ENCODE assay signal across 15 cellular contexts in the genomic region with DNA sequence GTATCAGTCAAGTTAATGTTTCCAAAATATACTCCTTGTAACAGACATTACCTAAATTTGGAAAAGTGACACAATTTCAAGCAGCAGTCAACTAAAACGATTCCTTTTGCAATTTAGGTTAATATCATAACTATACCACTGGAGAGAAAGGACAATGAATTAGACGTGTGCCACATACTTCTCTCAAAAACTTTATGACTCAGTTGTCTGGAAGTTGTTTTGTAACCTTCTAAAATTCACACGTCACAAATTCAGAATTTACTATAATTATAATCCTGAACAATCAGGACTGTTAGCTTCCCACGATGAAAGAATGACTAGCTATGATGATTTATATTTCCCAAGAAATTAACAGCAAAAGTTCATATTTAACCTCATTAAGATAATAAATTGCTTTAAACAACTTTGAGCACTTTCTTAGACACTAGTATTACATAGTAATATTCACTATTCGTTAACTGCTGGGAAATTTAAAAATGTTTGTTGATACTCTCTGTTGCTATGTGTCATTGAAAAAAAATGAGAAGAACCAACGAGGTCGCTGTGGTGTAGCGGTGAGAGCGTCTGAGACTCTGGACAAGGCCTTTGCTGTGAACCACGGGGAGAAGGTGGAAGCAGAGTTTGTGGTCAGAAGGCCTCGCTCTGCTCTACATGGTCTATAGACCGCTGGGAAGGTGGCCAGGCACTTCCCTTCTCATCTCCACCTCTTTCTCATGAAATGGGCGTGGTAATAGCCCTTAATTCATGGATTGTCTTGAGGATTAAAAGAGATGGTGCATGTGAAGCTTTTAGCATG. TPM values are rescaled to one million over a fixed set of nuclear protein-coding genes. Genes with fewer than 3 reads are reported as not detected.
DNase-seq lines count a peak whose midpoint lies in the region; ATAC-seq and TF ChIP-seq lines count a peak whose summit lies in the region.
"Had no signal": no experiment of that assay in that cellular context is flagged by ENCODE, and none has a peak within 500 bp of the region (broad histone marks: within the 10 kb centered on the region; RNA-seq: fewer than 3 reads in every experiment).

No MANE protein-coding gene starts in this region.

- no peaks in the 10 kb centered on the region for H3K9me3 Mint-ChIP-seq in CD8-positive, alpha-beta T cell
- H3K9me3 Mint-ChIP-seq in naive thymus-derived CD4-positive, alpha-beta T cell = peaks cover 0 to 18% (median 6%) of the 10 kb centered on the region in 11 donors
- H3K9me3 Mint-ChIP-seq in naive thymus-derived CD8-positive, alpha-beta T cell = peaks cover 0 to 14% (median 0%) of the 10 kb centered on the region in 9 donors

- intact Hi-C loops in CD8-positive, alpha-beta T cell (cut with DNase I, micrococcal nuclease) = no loop called here
- intact Hi-C loops in IMR-90 (cut with micrococcal nuclease) = no loop called here
- intact Hi-C loops in naive thymus-derived CD4-positive, alpha-beta T cell (cut with micrococcal nuclease) = no loop called here

- TF ChIP-seq RAD21 in IMR-90 (IDR thresholded peaks at IDR 0.05; ENCODE audit: low read length) = no peak

- no peaks in the 10 kb centered on the region for H3K79me1 ChIP-seq in IMR-90 (ENCODE audit: low read depth in 1 of 2, low read length in 2 of 2)

- no peak overlapping the region for H2AK5ac ChIP-seq in IMR-90 (ENCODE audit: low read depth, low read length)

- H2BK120ac ChIP-seq in IMR-90 (ENCODE audit: low read depth, low read length) = no peak overlapping the region

- peaks cover 3% of the 10 kb centered on the region for H3K4me1 Mint-ChIP-seq in CD8-positive, alpha-beta T cell (ENCODE audit: low read depth)
- peaks cover 0 to 33% (median 1%) of the 10 kb centered on the region in 7 donors for H3K4me1 Mint-ChIP-seq in naive thymus-derived CD4-positive, alpha-beta T cell
- peaks cover 0 to 6% (median 0%) of the 10 kb centered on the region in 4 donors for H3K4me1 Mint-ChIP-seq in naive thymus-derived CD8-positive, alpha-beta T cell

- no peak overlapping the region for H2BK5ac ChIP-seq in IMR-90 (ENCODE audit: low read depth, low read length, poor library complexity, severe bottlenecking)

- H3K4me1 ChIP-seq in CD8-positive, alpha-beta T cell (ENCODE audit: insufficient read depth, low read length) = no peaks in the 10 kb centered on the region
- H3K4me1 ChIP-seq in IMR-90 (ENCODE audit: control insufficient read depth, insufficient read depth, low read length) = no peaks in the 10 kb centered on the region
- H3K4me1 ChIP-seq in naive thymus-derived CD4-positive, alpha-beta T cell (ENCODE audit: control insufficient read depth in 2 of 2, insufficient read depth in 2 of 2, low read length in 2 of 2) = no peaks in the 10 kb centered on the region
- H3K4me1 ChIP-seq: prostate gland, uterus had no signal

- dilution Hi-C loops in IMR-90 (cut with HindIII; ENCODE audit: low sequenced_read_pairs, unreplicated experiment) = no loop called here

- 0 out of 2 replicates have a peak, but pooled peaks cover 3% of the 10 kb centered on the region for H3K9me1 ChIP-seq in IMR-90 (ENCODE audit: insufficient read depth, low read length)

- H2BK20ac ChIP-seq in IMR-90 (ENCODE audit: low read depth, low read length) = no peak overlapping the region

- H3K9me3 ChIP-seq in CD8-positive, alpha-beta T cell (ENCODE audit: low read length) = no peaks in the 10 kb centered on the region
- no peaks in the 10 kb centered on the region for H3K9me3 ChIP-seq in IMR-90 (ENCODE audit: control insufficient read depth, insufficient read depth, low read length)
- H3K9me3 ChIP-seq in naive thymus-derived CD4-positive, alpha-beta T cell (ENCODE audit: control insufficient read depth in 2 of 3, low read length in 3 of 3) = no peaks in the 10 kb centered on the region
- H3K9me3 ChIP-seq: colonic mucosa, prostate gland, uterus had no signal

- no peaks in the 10 kb centered on the region for H4K20me1 ChIP-seq in IMR-90 (ENCODE audit: insufficient read depth, low read length)

- H2AFZ ChIP-seq in IMR-90 (replicated peaks; ENCODE audit: low read length, poor library complexity) = no peak overlapping the region

- TF ChIP-seq CTCF in CD8-positive, alpha-beta T cell (IDR thresholded peaks at IDR 0.05) = no peak
- no peak for TF ChIP-seq CTCF in IMR-90 (conservative IDR thresholded peaks at IDR 0.05; ENCODE audit: low read depth, low read length)

- H3K36me3 Mint-ChIP-seq in CD8-positive, alpha-beta T cell = peaks cover 20% of the 10 kb centered on the region
- peaks cover 10 to 36% (median 28%) of the 10 kb centered on the region in 5 donors for H3K36me3 Mint-ChIP-seq in naive thymus-derived CD4-positive, alpha-beta T cell
- peaks cover 10 to 18% (median 10%) of the 10 kb centered on the region in 3 donors for H3K36me3 Mint-ChIP-seq in naive thymus-derived CD8-positive, alpha-beta T cell

- H3K27ac ChIP-seq in CD8-positive, alpha-beta T cell (ENCODE audit: low read depth, low read length) = no peak overlapping the region
- no peak overlapping the region for H3K27ac ChIP-seq in IMR-90 (ENCODE audit: insufficient read depth, low read length)
- no peak overlapping the region for H3K27ac ChIP-seq in naive thymus-derived CD4-positive, alpha-beta T cell (ENCODE audit: low read depth, low read length)
- H3K27ac ChIP-seq: colonic mucosa, prostate gland, uterus had no signal

- POLR2A ChIA-PET in CD8-positive, alpha-beta T cell (lab: Charles Lee) = interaction anchor here (0.6 kb wide), 1 partner anchor 10 kb away, joined by 3 read pairs; no protein-coding TSS in a partner anchor
- POLR2A ChIA-PET in IMR-90 (lab: Charles Lee; ENCODE audit: unreplicated experiment) = interaction anchor here (0.5 kb wide), 1 partner anchor 119 kb away, joined by 4 read pairs; the partner anchor contains the start of gene ATF3
- POLR2A ChIA-PET in naive thymus-derived CD4-positive, alpha-beta T cell (lab: Charles Lee) = no interaction called here
- POLR2A ChIA-PET in naive thymus-derived CD8-positive, alpha-beta T cell (lab: Charles Lee) = no interaction called here

- H3K4me3 Mint-ChIP-seq in CD8-positive, alpha-beta T cell = no peak overlapping the region
- no peak overlapping the region for H3K4me3 Mint-ChIP-seq in naive thymus-derived CD4-positive, alpha-beta T cell
- H3K4me3 Mint-ChIP-seq in naive thymus-derived CD8-positive, alpha-beta T cell = no peak overlapping the region

- no CpG with 5 or more reads among the region's 13 CpGs for WGBS in IMR-90 (ENCODE audit: extremely low coverage in 2 of 2, insufficient read length in 1 of 2), 2 experiments

- no peak overlapping the region for H4K91ac ChIP-seq in IMR-90 (ENCODE audit: insufficient read depth, low read depth, low read length)

- no peak overlapping the region for H4K5ac ChIP-seq in IMR-90 (ENCODE audit: low read depth, low read length)

- BruUV-seq in IMR-90 (replicated peaks; lab: Mats Ljungman, UMichigan) = no TSS peak

- CTCF ChIA-PET in CD8-positive, alpha-beta T cell (lab: Charles Lee) = interaction anchor here (1.5 kb wide), 1 partner anchor 22 kb away, joined by 4 read pairs; no protein-coding TSS in a partner anchor
- CTCF ChIA-PET in IMR-90 (lab: Yijun Ruan, JAX) = no interaction called here
- CTCF ChIA-PET in naive thymus-derived CD4-positive, alpha-beta T cell (lab: Charles Lee) = no interaction called here

- H3K18ac ChIP-seq in IMR-90 (ENCODE audit: low read depth, low read length) = no peak overlapping the region

- H2AK9ac ChIP-seq in IMR-90 (replicated peaks; ENCODE audit: low read depth, low read length, poor library complexity) = no peak overlapping the region

- H3K4me3 ChIP-seq in CD8-positive, alpha-beta T cell (ENCODE audit: low read depth, low read length) = no peak overlapping the region
- H3K4me3 ChIP-seq in IMR-90 (ENCODE audit: insufficient read depth, low read depth, low read length) = no peak overlapping the region
- H3K4me3 ChIP-seq in naive thymus-derived CD4-positive, alpha-beta T cell (ENCODE audit: low read length) = no peak overlapping the region
- H3K4me3 ChIP-seq: colonic mucosa, lung, prostate gland, uterus had no signal

- H3K23ac ChIP-seq in IMR-90 (ENCODE audit: low read depth, low read length) = no peak overlapping the region

- ATAC-seq in CD8-positive, alpha-beta T cell = no peak
- no peak for ATAC-seq in IMR-90 (ENCODE audit: low read depth)
- ATAC-seq in naive thymus-derived CD4-positive, alpha-beta T cell = peak; percentile 70
- ATAC-seq in naive thymus-derived CD8-positive, alpha-beta T cell = no peak

- no peak overlapping the region for H3K4me2 ChIP-seq in IMR-90 (ENCODE audit: low read depth, low read length)

- H3K14ac ChIP-seq in IMR-90 (replicated peaks; ENCODE audit: low read depth, low read length) = no peak overlapping the region

- in situ Hi-C loops in IMR-90 (cut with MboI; ENCODE audit: low sequenced_read_pairs) = no loop called here

- H4K8ac ChIP-seq in IMR-90 (ENCODE audit: low read depth in 2 of 2, low read length in 2 of 2) = no peak overlapping the region

- H3K9ac ChIP-seq in IMR-90 (ENCODE audit: low read depth, low read length) = no peak overlapping the region

- H3K27me3 ChIP-seq in CD8-positive, alpha-beta T cell (ENCODE audit: insufficient read depth, low read length) = no peaks in the 10 kb centered on the region
- no peaks in the 10 kb centered on the region for H3K27me3 ChIP-seq in IMR-90 (ENCODE audit: control insufficient read depth, insufficient read depth, low read length)
- no peaks in the 10 kb centered on the region for H3K27me3 ChIP-seq in naive thymus-derived CD4-positive, alpha-beta T cell (ENCODE audit: control insufficient read depth in 2 of 2, insufficient read depth in 2 of 2, low read length in 2 of 2)
- H3K27me3 ChIP-seq: colonic mucosa, uterus had no signal

- no peaks in the 10 kb centered on the region for H3K36me3 ChIP-seq in CD8-positive, alpha-beta T cell (ENCODE audit: insufficient read depth, low read length)
- no peaks in the 10 kb centered on the region for H3K36me3 ChIP-seq in IMR-90 (ENCODE audit: control insufficient read depth, insufficient read depth, low read length)
- no peaks in the 10 kb centered on the region for H3K36me3 ChIP-seq in naive thymus-derived CD4-positive, alpha-beta T cell (ENCODE audit: control insufficient read depth in 2 of 3, insufficient read depth in 3 of 3, low read length in 3 of 3)
- H3K36me3 ChIP-seq: colonic mucosa, prostate gland, uterus had no signal

- H2BK15ac ChIP-seq in IMR-90 (ENCODE audit: low read depth, low read length) = no peak overlapping the region

- H3K4ac ChIP-seq in IMR-90 (ENCODE audit: low read depth, low read length) = no peak overlapping the region

- no peak for TF ChIP-seq POLR2A in IMR-90 (IDR thresholded peaks at IDR 0.05; ENCODE audit: low read depth, low read length)

- peak overlapping the region; percentile 12 for H3K27ac Mint-ChIP-seq in CD8-positive, alpha-beta T cell
- peak overlapping the region in 4 of 9 donors; percentile 15 to 64 (median 26) for H3K27ac Mint-ChIP-seq in naive thymus-derived CD4-positive, alpha-beta T cell
- peak overlapping the region in 1 of 10 donors; percentile 7 for H3K27ac Mint-ChIP-seq in naive thymus-derived CD8-positive, alpha-beta T cell

- no peaks in the 10 kb centered on the region for H3K27me3 Mint-ChIP-seq in CD8-positive, alpha-beta T cell (ENCODE audit: low read depth)
- no peaks in the 10 kb centered on the region for H3K27me3 Mint-ChIP-seq in naive thymus-derived CD4-positive, alpha-beta T cell
- no peaks in the 10 kb centered on the region for H3K27me3 Mint-ChIP-seq in naive thymus-derived CD8-positive, alpha-beta T cell

- H3K56ac ChIP-seq in IMR-90 (ENCODE audit: extremely low read depth, insufficient read depth, low read length) = no peak overlapping the region

- DNase-seq in CD8-positive, alpha-beta T cell = no peak
- DNase-seq in IMR-90 = peak; percentile 54
- peak; percentile 86 for DNase-seq in astrocyte of the hippocampus (ENCODE audit: low read depth, low spot score)
- no peak for DNase-seq in naive thymus-derived CD4-positive, alpha-beta T cell
- DNase-seq in HuH-7.5 (ENCODE audit: low spot score) = no peak
- DNase-seq in naive thymus-derived CD8-positive, alpha-beta T cell = no peak
- DNase-seq in germinal center (ENCODE audit: low spot score) = no peak
- DNase-seq in GM19240 (ENCODE audit: insufficient read length, low spot score) = no peak
- DNase-seq: colonic mucosa; glutamatergic neuron; NCI-H187 treated with DMSO at 0.1 percent for 48 hours; NK-92 treated with Interleukin-12 subunit alpha and Interleukin-12 subunit beta, amount 100 ng/mL, for 24 hours; uterus had no signal

RNA-seq across cellular contexts. Expression of gene BATF3, which starts 27.9 kb away (rescaled TPM):
- total RNA-seq in CD8-positive, alpha-beta T cell = not detected
- 1.6 and 2.2 TPM in 2 replicates for total RNA-seq in IMR-90 (2012; rRNA removed)
- polyA plus RNA-seq in IMR-90 (2012; rRNA removed) = 3.0 and 3.9 TPM in 2 replicates
- 3.4 and 3.8 TPM in 2 replicates for polyA plus RNA-seq in IMR-90 (2012; cell fraction: cytosol; rRNA removed)
- 5.1 and 5.2 TPM in 2 replicates for polyA plus RNA-seq in IMR-90 (2012; cell fraction: nucleus; rRNA removed; ENCODE audit: low replicate concordance)
- total RNA-seq in naive thymus-derived CD4-positive, alpha-beta T cell = 10 to 100 TPM in 1 of 5 experiments, 1 to 10 TPM in 3, under 1 TPM in 1; 0.27 to 40.2 (median 1.2) TPM
- polyA plus RNA-seq in naive thymus-derived CD4-positive, alpha-beta T cell = under 1 TPM; 0.69 to 0.98 TPM
- total RNA-seq in naive thymus-derived CD8-positive, alpha-beta T cell = 1 to 10 TPM in 1 of 2 experiments, under 1 TPM in 1; 0.29 to 1.2 TPM
- polyA plus RNA-seq in naive thymus-derived CD8-positive, alpha-beta T cell = under 1 TPM in 2 of 3 donors, not detected in 1; 0.47 to 0.56 TPM

Comparison
In these comparisons a context has a peak if more than half of its experiments do, and no peak if none do; other contexts are left out.
1. DNase-seq: peak in IMR-90 (single experiment) and astrocyte of the hippocampus (single experiment); none in CD8-positive, alpha-beta T cell (0 of 7), naive thymus-derived CD4-positive, alpha-beta T cell (0 of 9), HuH-7.5 (single experiment), naive thymus-derived CD8-positive, alpha-beta T cell (0 of 10), germinal center (single experiment) and GM19240 (single experiment).
2. POLR2A ChIA-PET loops: an anchor here in CD8-positive, alpha-beta T cell (0.6 kb wide) and IMR-90 (0.5 kb wide); none called in naive thymus-derived CD4-positive, alpha-beta T cell and naive thymus-derived CD8-positive, alpha-beta T cell.